8 cellular contexts compared by ENCODE assay signal in genomic region chr5:132238169-132238744, GRCh38. TPM values are rescaled to one million over a fixed set of nuclear protein-coding genes. Genes with fewer than 3 reads are reported as not detected.
DNase-seq lines count a peak whose midpoint lies in the region; ATAC-seq, FAIRE-seq and TF ChIP-seq lines count a peak whose summit lies in the region.

No MANE protein-coding gene starts in this region.

- DNase-seq in EH (ENCODE audit: low read depth) = peak; percentile 73
- DNase-seq in H4 (ENCODE audit: low spot score) = peak; percentile 63
- peak; percentile 7 for DNase-seq in NCI-H146 treated with DMSO at 0.1 percent for 48 hours (lab: John Stamatoyannopoulos, UW; ENCODE audit: unreplicated experiment)
- peak; percentile 38 for DNase-seq in activated CD4-positive, CD25-positive, alpha-beta regulatory T cell treated with anti-CD3 and anti-CD28 coated beads, Interleukin-2, amount 50 U/mL, for 16 hours (ENCODE audit: low read depth, low spot score)
- DNase-seq in bronchial epithelial cell (ENCODE audit: low read depth) = peak; percentile 58
- peak in 2 of 3 donors; percentile 52 to 68 for DNase-seq in right lobe of liver
- DNase-seq in stimulated activated CD8-positive, alpha-beta memory T cell treated with anti-CD3 and anti-CD28 coated beads, Interleukin-12 subunit alpha, Interleukin-12 subunit beta, amount 100 ng/mL, for 4 hours (ENCODE audit: low read depth) = peak; percentile 43

- no peaks in the 10 kb centered on the region for H3K9me3 ChIP-seq in right lobe of liver

- peak overlapping the region in 1 of 3 donors; percentile 24 for H3K27ac ChIP-seq in right lobe of liver

- H3K4me3 ChIP-seq in bronchial epithelial cell (ENCODE audit: low read depth, low read length) (no peak overlapping the region), right lobe of liver (no peak overlapping the region)

- TF ChIP-seq POLR2A in right lobe of liver (IDR thresholded peaks at IDR 0.05) = no peak

- intact Hi-C loops in right lobe of liver (cut with DNase I) = no loop called here

- ATAC-seq in right lobe of liver (peak; percentile 70 to 85 (median 78)), HG03521 (IDR thresholded peaks at IDR 0.05; ENCODE audit: unreplicated experiment) (no peak)

- H3K27me3 ChIP-seq in bronchial epithelial cell (ENCODE audit: control insufficient read depth, insufficient read depth, low read length) (no peaks in the 10 kb centered on the region), right lobe of liver (no peaks in the 10 kb centered on the region)

- TF ChIP-seq CTCF in bronchial epithelial cell (IDR thresholded peaks at IDR 0.05; ENCODE audit: insufficient read depth, low read length, severe bottlenecking) (peak; percentile 92), right lobe of liver (IDR thresholded peaks at IDR 0.05) (peak; percentile 56 to 80 (median 70))

- H3K36me3 ChIP-seq in bronchial epithelial cell (ENCODE audit: control insufficient read depth, insufficient read depth, low read length) (no peaks in the 10 kb centered on the region), right lobe of liver (no peaks in the 10 kb centered on the region)

- peaks cover 0 to 11% (median 0%) of the 10 kb centered on the region in 4 donors for H3K4me1 ChIP-seq in right lobe of liver

- no CpG with 5 or more reads among the region's 1 CpG for WGBS in right lobe of liver (ENCODE audit: insufficient coverage, low coverage, low lambda C conversion rate, missing lambda C conversion rate)

- FAIRE-seq in bronchial epithelial cell (lab: Jason Lieb, UNC) = no peak

RNA-seq across cellular contexts. Expression of gene P4HA2, which starts 10.6 kb away (rescaled TPM):
- total RNA-seq in H4 (2014; rRNA removed; shearing (Covaris generic)) = 83.5 and 85.5 TPM in 2 replicates
- total RNA-seq in bronchial epithelial cell = 174 and 190 TPM in 2 replicates
- 10 to 100 TPM; 11.5 to 23.2 (median 16.5) TPM for total RNA-seq in right lobe of liver

RNA-seq across cellular contexts. Expression of gene PDLIM4, which starts 19.2 kb away (rescaled TPM):
- 79.8 and 96.0 TPM in 2 replicates for total RNA-seq in H4 (2014; rRNA removed; shearing (Covaris generic))
- 12.9 and 18.8 TPM in 2 replicates for total RNA-seq in bronchial epithelial cell
- under 1 TPM in 4 of 6 experiments, not detected in 2; 0.24 to 0.95 (median 0.40) TPM for total RNA-seq in right lobe of liver

RNA-seq across cellular contexts. Expression of gene SLC22A4, which starts 55.9 kb away (rescaled TPM):
- 4.2 and 5.1 TPM in 2 replicates for total RNA-seq in H4 (2014; rRNA removed; shearing (Covaris generic))
- total RNA-seq in bronchial epithelial cell (0.13 and 0.26 TPM in 2 replicates), right lobe of liver (under 1 TPM; 0.31 to 0.59 (median 0.36) TPM)

Comparison
In these comparisons a context has a peak if more than half of its experiments do, and no peak if none do; other contexts are left out.
1. DNase-seq: peak in every context shown above with its lines; median percentile 73 in EH; 63 in H4; 60 in right lobe of liver; 58 in bronchial epithelial cell; 43 in stimulated activated CD8-positive, alpha-beta memory T cell treated with anti-CD3 and anti-CD28 coated beads, Interleukin-12 subunit alpha, Interleukin-12 subunit beta, amount 100 ng/mL, for 4 hours; 38 in activated CD4-positive, CD25-positive, alpha-beta regulatory T cell treated with anti-CD3 and anti-CD28 coated beads, Interleukin-2, amount 50 U/mL, for 16 hours; 7 in NCI-H146 treated with DMSO at 0.1 percent for 48 hours.